In genomic region chr16:2838928-2839327, GRCh38 we compare ENCODE assay signal across 8 cellular contexts. TPM values are rescaled to one million over a fixed set of nuclear protein-coding genes. Genes with fewer than 3 reads are reported as not detected.
DNase-seq lines count a peak whose midpoint lies in the region; ATAC-seq and TF ChIP-seq lines count a peak whose summit lies in the region.

No MANE protein-coding gene starts in this region.

- H2AFZ ChIP-seq in osteoblast (ENCODE audit: low read length) = no peak overlapping the region

- CTCF ChIA-PET in Panc1 (lab: Charles Lee) = interaction anchor here (0.6 to 2.1 kb wide), 9 partner anchors 15 to 122 kb away, joined by 3 to 13 read pairs (median 6); no protein-coding TSS in a partner anchor

- DNase-seq in BE2C = peak; percentile 85
- DNase-seq in GM20000 (ENCODE audit: low spot score) = peak; percentile 76
- no peak for DNase-seq in Panc1 (ENCODE audit: low read depth, low spot score)
- DNase-seq in activated effector memory CD4-positive, alpha-beta T cell treated with Interleukin-2 at 50 U/mL for 16 hours = peak; percentile 24
- peak; percentile 49 for DNase-seq in foreskin melanocyte
- DNase-seq in osteoblast (ENCODE audit: insufficient read length, low spot score, missing footprints) = peak; percentile 98

- H3K4me3 ChIP-seq in BE2C (ENCODE audit: low read depth, low read length) (no peak overlapping the region), Panc1 (ENCODE audit: low read depth in 2 of 2, low read length in 2 of 2) (no peak overlapping the region), osteoblast (ENCODE audit: insufficient read depth, low read length) (no peak overlapping the region)

- no peak overlapping the region for H3K4me2 ChIP-seq in osteoblast (ENCODE audit: insufficient read depth, low read length)

- H4K20me1 ChIP-seq in osteoblast (ENCODE audit: insufficient read depth, low read length) = no peaks in the 10 kb centered on the region

- peak overlapping the region; percentile 79 for H3K27ac ChIP-seq in Panc1 (ENCODE audit: low read length)
- H3K27ac ChIP-seq in osteoblast (ENCODE audit: low read depth, low read length) = no peak overlapping the region

- H3K36me3 ChIP-seq in BE2C (no peaks in the 10 kb centered on the region), Panc1 (ENCODE audit: control insufficient read depth, insufficient read depth, low read length) (no peaks in the 10 kb centered on the region), osteoblast (ENCODE audit: insufficient read depth, low read length) (no peaks in the 10 kb centered on the region)

- TF ChIP-seq CTCF in BE2C (IDR thresholded peaks at IDR 0.05; ENCODE audit: low read depth, low read length) (peak; percentile 86), GM20000 (IDR thresholded peaks at IDR 0.05; ENCODE audit: extremely low read depth, missing control alignments) (peak; percentile 51), Panc1 (IDR thresholded peaks at IDR 0.05) (peak; percentile 97), osteoblast (IDR thresholded peaks at IDR 0.05; ENCODE audit: extremely low read depth, low read depth, low read length) (peak; percentile 90)

- peaks cover 3% of the 10 kb centered on the region; the same call in 1 of the 2 replicates for H3K9me3 ChIP-seq in BE2C
- no peaks in the 10 kb centered on the region for H3K9me3 ChIP-seq in Panc1 (ENCODE audit: control insufficient read depth, insufficient read depth, low read depth, low read length)
- H3K9me3 ChIP-seq in osteoblast (ENCODE audit: low read depth, low read length) = no peaks in the 10 kb centered on the region

- no TSS peak for BruUV-seq in Panc1 (replicated peaks; lab: Mats Ljungman, UMichigan)

- in situ Hi-C loops in Panc1 (cut with HindIII; ENCODE audit: low pct_unique_long_range_greater_than_20kb, low sequenced_read_pairs) = no loop called here

- peak; percentile 78 for ATAC-seq in Panc1
- no peak for ATAC-seq in GM21717 (IDR thresholded peaks at IDR 0.05; ENCODE audit: unreplicated experiment)
- no peak for ATAC-seq in GM21825 (IDR thresholded peaks at IDR 0.05; ENCODE audit: unreplicated experiment)

- no peaks in the 10 kb centered on the region; the same call in 1 of the 2 replicates for H3K27me3 ChIP-seq in BE2C
- H3K27me3 ChIP-seq in Panc1 (ENCODE audit: control insufficient read depth, insufficient read depth, low read length) = no peaks in the 10 kb centered on the region
- H3K27me3 ChIP-seq in osteoblast (ENCODE audit: insufficient read depth, low read length) = no peaks in the 10 kb centered on the region

- POLR2A ChIA-PET in Panc1 (lab: Charles Lee) = interaction anchor here (0.5 kb wide), 2 partner anchors 9 to 50 kb away, joined by 3 to 9 read pairs; no protein-coding TSS in a partner anchor

- intact Hi-C loops in Panc1 (cut with micrococcal nuclease; ENCODE audit: unreplicated experiment) = loop anchor here (1.0 to 5.0 kb wide), 2 partner anchors 29 to 67 kb away; no protein-coding TSS in a partner anchor

- H3K79me2 ChIP-seq in osteoblast (ENCODE audit: insufficient read depth, low read length) = no peaks in the 10 kb centered on the region

- H3K4me1 ChIP-seq in BE2C = no peaks in the 10 kb centered on the region
- H3K4me1 ChIP-seq in Panc1 (ENCODE audit: control insufficient read depth, insufficient read depth, low read length) = peaks cover 41% of the 10 kb centered on the region
- H3K4me1 ChIP-seq in osteoblast (ENCODE audit: insufficient read depth, low read length) = peaks cover 18% of the 10 kb centered on the region

RNA-seq across cellular contexts. Expression of gene ZG16B, which starts 8.8 kb away (rescaled TPM):
- 0.63 TPM for polyA plus RNA-seq in BE2C (2012; ENCODE audit: insufficient read depth, insufficient read length, low read depth)
- total RNA-seq in Panc1 (2021; ENCODE audit: unreplicated experiment) (9.1 TPM), osteoblast (0.88 and 1.4 TPM in 2 replicates)
- 8.3 TPM for polyA plus RNA-seq in Panc1 (2012; ENCODE audit: insufficient read length)

RNA-seq across cellular contexts. Expression of gene PRSS22, which starts 19.0 kb away (rescaled TPM):
- polyA plus RNA-seq in BE2C (2012; ENCODE audit: insufficient read depth, insufficient read length, low read depth) = not detected
- total RNA-seq in Panc1 (2021; ENCODE audit: unreplicated experiment) = 23.9 TPM
- polyA plus RNA-seq in Panc1 (2012; ENCODE audit: insufficient read length) = 37.3 TPM
- total RNA-seq in osteoblast = not detected in 2 replicates

RNA-seq across cellular contexts. Expression of gene PRSS21, which starts 21.9 kb away (rescaled TPM):
- not detected for polyA plus RNA-seq in BE2C (2012; ENCODE audit: insufficient read depth, insufficient read length, low read depth)
- not detected for total RNA-seq in Panc1 (2021; ENCODE audit: unreplicated experiment)
- polyA plus RNA-seq in Panc1 (2012; ENCODE audit: insufficient read length) = not detected
- not detected in 2 replicates for total RNA-seq in osteoblast

RNA-seq across cellular contexts. Expression of gene PRSS41, which starts 40.7 kb away (rescaled TPM):
- polyA plus RNA-seq in BE2C (2012; ENCODE audit: insufficient read depth, insufficient read length, low read depth) = not detected
- total RNA-seq in Panc1 (2021; ENCODE audit: unreplicated experiment) = not detected
- polyA plus RNA-seq in Panc1 (2012; ENCODE audit: insufficient read length) = not detected
- not detected in 2 replicates for total RNA-seq in osteoblast

RNA-seq across cellular contexts. Expression of gene FLYWCH2, which starts 44.1 kb away (rescaled TPM):
- polyA plus RNA-seq in BE2C (2012; ENCODE audit: insufficient read depth, insufficient read length, low read depth) = 79.1 TPM
- total RNA-seq in Panc1 (2021; ENCODE audit: unreplicated experiment) (77.3 TPM), osteoblast (38.7 and 43.6 TPM in 2 replicates)
- polyA plus RNA-seq in Panc1 (2012; ENCODE audit: insufficient read length) = 161 TPM

Comparison
In these comparisons a context has a peak if more than half of its experiments do, and no peak if none do; other contexts are left out.
1. RNA of gene PRSS22, which starts 19.0 kb away (total RNA-seq): 23.9 TPM in Panc1 (single experiment); not detected in osteoblast; every median in the first group is over 10 times any median in the second.
2. Peak in every context shown above with its lines, with median percentiles within 50 percentile points of each other: CTCF ChIP-seq.